8 cellular contexts compared by ENCODE assay signal in genomic region chr10:92241501-92241900, GRCh38. TPM values are rescaled to one million over a fixed set of nuclear protein-coding genes. Genes with fewer than 3 reads are reported as not detected.
DNase-seq lines count a peak whose midpoint lies in the region; ATAC-seq and TF ChIP-seq lines count a peak whose summit lies in the region.

No MANE protein-coding gene starts in this region.

- peaks cover 12% of the 10 kb centered on the region for H3K27me3 Mint-ChIP-seq in CD4-positive, CD25-positive, alpha-beta regulatory T cell
- H3K27me3 Mint-ChIP-seq in endodermal cell (ENCODE audit: insufficient read depth) (peaks cover 52% of the 10 kb centered on the region), osteocyte (ENCODE audit: unreplicated experiment) (no peaks in the 10 kb centered on the region)

- H4K20me1 ChIP-seq in OCI-LY3 (ENCODE audit: insufficient read depth, low read length): no peaks in the 10 kb centered on the region

- no peaks in the 10 kb centered on the region for H3K9me3 Mint-ChIP-seq in CD4-positive, CD25-positive, alpha-beta regulatory T cell
- H3K9me3 Mint-ChIP-seq in endodermal cell (no peaks in the 10 kb centered on the region), osteocyte (ENCODE audit: unreplicated experiment) (no peaks in the 10 kb centered on the region)

- no peak for TF ChIP-seq CTCF in OCI-LY3 (IDR thresholded peaks at IDR 0.05; ENCODE audit: low read depth, low read length)
- TF ChIP-seq CTCF in endodermal cell (conservative IDR thresholded peaks at IDR 0.05): no peak
- TF ChIP-seq CTCF in osteocyte (IDR thresholded peaks at IDR 0.05): no peak

- H3K27me3 ChIP-seq in CD4-positive, CD25-positive, alpha-beta regulatory T cell (ENCODE audit: control insufficient read depth, insufficient read depth, low read length): no peaks in the 10 kb centered on the region
- H3K27me3 ChIP-seq in OCI-LY3 (ENCODE audit: low read depth, low read length) (no peaks in the 10 kb centered on the region), endodermal cell (ENCODE audit: control insufficient read depth, insufficient read depth, low read length, poor library complexity, severe bottlenecking) (peaks cover 30% of the 10 kb centered on the region)

- ATAC-seq in CD4-positive, CD25-positive, alpha-beta regulatory T cell (ENCODE audit: low read depth in 2 of 2): no peak
- ATAC-seq in HG03521 (IDR thresholded peaks at IDR 0.05; ENCODE audit: unreplicated experiment) (no peak), HG03432 (IDR thresholded peaks at IDR 0.05; ENCODE audit: unreplicated experiment) (no peak)

- 43% methylated on average over 1 of the region's 1 CpG; no CpG with 5 or more reads in 1 of the 2 experiments for WGBS in endodermal cell (ENCODE audit: insufficient coverage in 1 of 2, insufficient read length in 1 of 2), 2 experiments

- H2AFZ ChIP-seq in OCI-LY3 (ENCODE audit: low read depth, low read length): no peak overlapping the region

- peak overlapping the region; percentile 90 to 96 (median 94) for H3K4me3 Mint-ChIP-seq in CD4-positive, CD25-positive, alpha-beta regulatory T cell
- peak overlapping the region; percentile 74 for H3K4me3 Mint-ChIP-seq in endodermal cell
- peak overlapping the region; percentile 83 for H3K4me3 Mint-ChIP-seq in osteocyte (ENCODE audit: unreplicated experiment)

- H3K36me3 ChIP-seq in CD4-positive, CD25-positive, alpha-beta regulatory T cell (ENCODE audit: control insufficient read depth, insufficient read depth, low read length): no peaks in the 10 kb centered on the region
- H3K36me3 ChIP-seq in OCI-LY3 (replicated peaks; ENCODE audit: low read depth, low read length): no peaks in the 10 kb centered on the region
- no peaks in the 10 kb centered on the region for H3K36me3 ChIP-seq in endodermal cell (ENCODE audit: control insufficient read depth, insufficient read depth, low read length)

- H3K79me2 ChIP-seq in OCI-LY3 (ENCODE audit: low read length): no peaks in the 10 kb centered on the region

- no peak overlapping the region for H3K27ac ChIP-seq in CD4-positive, CD25-positive, alpha-beta regulatory T cell (ENCODE audit: insufficient read depth, low read length, poor library complexity, severe bottlenecking)
- H3K27ac ChIP-seq in OCI-LY3 (ENCODE audit: low read length): no peak overlapping the region
- H3K27ac ChIP-seq in endodermal cell (ENCODE audit: low read depth, low read length): no peak overlapping the region

- peak overlapping the region; percentile 100 for H3K4me3 ChIP-seq in CD4-positive, CD25-positive, alpha-beta regulatory T cell (ENCODE audit: low read depth, low read length)
- peak overlapping the region; percentile 89 for H3K4me3 ChIP-seq in OCI-LY3 (ENCODE audit: low read length)
- peak overlapping the region; percentile 89 for H3K4me3 ChIP-seq in endodermal cell (ENCODE audit: low read length)

- H3K9ac ChIP-seq in OCI-LY3 (ENCODE audit: low read length) (peak overlapping the region; percentile 61), endodermal cell (ENCODE audit: extremely low read depth, low read length, poor library complexity, severe bottlenecking) (peak overlapping the region; percentile 78)

- H3K9me3 ChIP-seq in CD4-positive, CD25-positive, alpha-beta regulatory T cell (ENCODE audit: control insufficient read depth in 2 of 2, low read length in 2 of 2): no peaks in the 10 kb centered on the region
- H3K9me3 ChIP-seq in OCI-LY3 (ENCODE audit: insufficient read depth, low read length) (no peaks in the 10 kb centered on the region), endodermal cell (ENCODE audit: control insufficient read depth, low read length) (no peaks in the 10 kb centered on the region)

- H3K4me1 Mint-ChIP-seq in CD4-positive, CD25-positive, alpha-beta regulatory T cell: peaks cover 18 to 38% (median 29%) of the 10 kb centered on the region in 4 donors
- H3K4me1 Mint-ChIP-seq in endodermal cell (peaks cover 22% of the 10 kb centered on the region), osteocyte (ENCODE audit: unreplicated experiment) (peaks cover 37% of the 10 kb centered on the region)

- no peak overlapping the region for H3K27ac Mint-ChIP-seq in CD4-positive, CD25-positive, alpha-beta regulatory T cell
- no peak overlapping the region for H3K27ac Mint-ChIP-seq in endodermal cell
- peak overlapping the region; percentile 92 for H3K27ac Mint-ChIP-seq in osteocyte (ENCODE audit: unreplicated experiment)

- DNase-seq in CD4-positive, CD25-positive, alpha-beta regulatory T cell: no peak
- DNase-seq in endodermal cell: no peak
- no peak for DNase-seq in osteocyte (ENCODE audit: extremely low spot score, unreplicated experiment)
- no peak for DNase-seq in NCI-H2171 (lab: John Stamatoyannopoulos, UW)
- DNase-seq in NCI-H1930 (lab: John Stamatoyannopoulos, UW): no peak

- no peaks in the 10 kb centered on the region for H3K36me3 Mint-ChIP-seq in CD4-positive, CD25-positive, alpha-beta regulatory T cell
- no peaks in the 10 kb centered on the region for H3K36me3 Mint-ChIP-seq in endodermal cell (ENCODE audit: low read depth)
- peaks cover 9% of the 10 kb centered on the region for H3K36me3 Mint-ChIP-seq in osteocyte (ENCODE audit: unreplicated experiment)

- H3K4me1 ChIP-seq in CD4-positive, CD25-positive, alpha-beta regulatory T cell (ENCODE audit: control insufficient read depth, insufficient read depth, low read length, poor library complexity, severe bottlenecking): peaks cover 20% of the 10 kb centered on the region
- peaks cover 15% of the 10 kb centered on the region for H3K4me1 ChIP-seq in OCI-LY3 (ENCODE audit: low read length)
- H3K4me1 ChIP-seq in endodermal cell (ENCODE audit: control insufficient read depth, insufficient read depth, low read length): peaks cover 5% of the 10 kb centered on the region

- peak overlapping the region; percentile 99 for H3K4me2 ChIP-seq in OCI-LY3 (ENCODE audit: low read length)

RNA-seq across cellular contexts. Expression of gene CPEB3, which starts 49.4 kb away (rescaled TPM):
- total RNA-seq in CD4-positive, CD25-positive, alpha-beta regulatory T cell: 4.4 TPM
- polyA plus RNA-seq in CD4-positive, CD25-positive, alpha-beta regulatory T cell: 1 to 10 TPM in 1 of 4 donors, under 1 TPM in 3; 0.47 to 2.2 (median 0.93) TPM
- total RNA-seq in endodermal cell (1 to 10 TPM; 1.1 to 1.3 TPM), osteocyte (1.9 and 2.0 TPM in 2 replicates)
- 0.82 TPM for polyA plus RNA-seq in endodermal cell (2013, experiment 1 of 2)
- polyA plus RNA-seq in endodermal cell (2013, experiment 2 of 2): 0.87 TPM

RNA-seq across cellular contexts. Expression of gene MARCHF5, which starts 49.5 kb away (rescaled TPM):
- 27.8 TPM for total RNA-seq in CD4-positive, CD25-positive, alpha-beta regulatory T cell
- polyA plus RNA-seq in CD4-positive, CD25-positive, alpha-beta regulatory T cell: 10 to 100 TPM; 21.8 to 36.6 (median 25.0) TPM
- total RNA-seq in endodermal cell: 10 to 100 TPM; 29.8 to 38.0 TPM
- polyA plus RNA-seq in endodermal cell (2013, experiment 1 of 2): 46.9 TPM
- polyA plus RNA-seq in endodermal cell (2013, experiment 2 of 2): 42.9 TPM
- total RNA-seq in osteocyte: 48.9 and 49.9 TPM in 2 replicates
